ENCODE assay signal across 1 cellular context in the genomic region with DNA sequence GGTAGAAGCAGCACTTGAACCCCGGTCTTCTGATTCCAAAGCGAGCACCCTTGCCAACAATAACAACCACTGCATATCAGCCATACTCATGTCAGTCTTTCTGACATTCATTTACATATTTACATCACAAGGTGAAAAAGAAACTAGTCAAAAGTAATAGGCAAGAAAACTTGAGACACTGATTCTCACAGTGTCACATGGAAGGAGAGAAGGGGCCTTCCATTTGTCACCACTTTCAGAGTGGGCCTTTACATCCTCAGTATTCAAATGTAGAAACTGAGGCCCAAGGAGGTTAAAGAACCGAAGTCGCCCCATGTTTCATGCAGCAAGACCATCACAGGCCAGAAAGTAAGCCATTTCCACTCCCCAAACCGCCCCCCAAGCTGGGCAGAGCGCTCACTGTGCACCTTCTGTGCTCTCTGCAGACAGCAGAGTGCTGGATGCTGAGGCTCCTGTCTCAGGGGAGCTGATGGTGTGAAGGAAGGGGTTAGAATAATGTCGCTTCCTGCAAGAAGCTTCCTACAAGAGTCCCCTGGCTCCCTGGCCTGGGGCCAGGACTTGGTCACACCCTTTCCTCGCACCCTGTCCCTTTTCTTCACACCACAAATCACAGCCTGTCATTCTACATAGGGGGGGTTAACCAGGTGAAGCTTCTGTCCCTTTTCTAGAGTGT.
TF ChIP-seq lines count a peak whose summit lies in the region.

No MANE protein-coding gene starts in this region.

TF ChIP-seq in SK-N-SH, 30 proteins besides CTCF, POLR2A, EP300 and RAD21 (continued from another document):
- TF ChIP-seq, protein P1, sequence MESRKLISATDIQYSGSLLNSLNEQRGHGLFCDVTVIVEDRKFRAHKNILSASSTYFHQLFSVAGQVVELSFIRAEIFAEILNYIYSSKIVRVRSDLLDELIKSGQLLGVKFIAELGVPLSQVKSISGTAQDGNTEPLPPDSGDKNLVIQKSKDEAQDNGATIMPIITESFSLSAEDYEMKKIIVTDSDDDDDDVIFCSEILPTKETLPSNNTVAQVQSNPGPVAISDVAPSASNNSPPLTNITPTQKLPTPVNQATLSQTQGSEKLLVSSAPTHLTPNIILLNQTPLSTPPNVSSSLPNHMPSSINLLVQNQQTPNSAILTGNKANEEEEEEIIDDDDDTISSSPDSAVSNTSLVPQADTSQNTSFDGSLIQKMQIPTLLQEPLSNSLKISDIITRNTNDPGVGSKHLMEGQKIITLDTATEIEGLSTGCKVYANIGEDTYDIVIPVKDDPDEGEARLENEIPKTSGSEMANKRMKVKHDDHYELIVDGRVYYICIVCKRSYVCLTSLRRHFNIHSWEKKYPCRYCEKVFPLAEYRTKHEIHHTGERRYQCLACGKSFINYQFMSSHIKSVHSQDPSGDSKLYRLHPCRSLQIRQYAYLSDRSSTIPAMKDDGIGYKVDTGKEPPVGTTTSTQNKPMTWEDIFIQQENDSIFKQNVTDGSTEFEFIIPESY (IDR thresholded peaks at IDR 0.05; ENCODE audit: borderline replicate concordance, low read depth), result no peak
- no peak for TF ChIP-seq SMC3 (IDR thresholded peaks at IDR 0.05; ENCODE audit: low read depth, low read length)
